In genomic region chr6:34544052-34544604, GRCh38 we compare ENCODE assay signal across 2 cellular contexts.
TF ChIP-seq lines count a peak whose summit lies in the region.

No MANE protein-coding gene starts in this region.

TF ChIP-seq in A549, 52 proteins besides CTCF, POLR2A, EP300 and RAD21:
- TF ChIP-seq MYC (IDR thresholded peaks at IDR 0.05; ENCODE audit: borderline replicate concordance, low read length) (no peak), BHLHE40 (IDR thresholded peaks at IDR 0.05; ENCODE audit: low read depth, low read length) (no peak), HMGXB4 (CRISPR knock-in tag; IDR thresholded peaks at IDR 0.05; ENCODE audit: borderline replicate concordance) (no peak), HOXB5 (CRISPR knock-in tag; IDR thresholded peaks at IDR 0.05) (no peak), ZC3H11A (IDR thresholded peaks at IDR 0.05) (no peak), NFE2L2 (conservative IDR thresholded peaks at IDR 0.05; ENCODE audit: low read length) (no peak), RCOR1 (IDR thresholded peaks at IDR 0.05; ENCODE audit: low read depth, low read length) (no peak), BCL3 (IDR thresholded peaks at IDR 0.05) (no peak), ELK1 (IDR thresholded peaks at IDR 0.05; ENCODE audit: low read depth, low read length) (no peak), ESRRA (IDR thresholded peaks at IDR 0.05; ENCODE audit: borderline replicate concordance, low read length) (no peak), FOSL2 (IDR thresholded peaks at IDR 0.05) (no peak), FOSL2 (CRISPR knock-in tag; IDR thresholded peaks at IDR 0.05) (no peak)
- TF ChIP-seq, protein P1, sequence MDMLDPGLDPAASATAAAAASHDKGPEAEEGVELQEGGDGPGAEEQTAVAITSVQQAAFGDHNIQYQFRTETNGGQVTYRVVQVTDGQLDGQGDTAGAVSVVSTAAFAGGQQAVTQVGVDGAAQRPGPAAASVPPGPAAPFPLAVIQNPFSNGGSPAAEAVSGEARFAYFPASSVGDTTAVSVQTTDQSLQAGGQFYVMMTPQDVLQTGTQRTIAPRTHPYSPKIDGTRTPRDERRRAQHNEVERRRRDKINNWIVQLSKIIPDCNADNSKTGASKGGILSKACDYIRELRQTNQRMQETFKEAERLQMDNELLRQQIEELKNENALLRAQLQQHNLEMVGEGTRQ (IDR thresholded peaks at IDR 0.05) = no peak

TF ChIP-seq in H1, 55 proteins besides CTCF, POLR2A, EP300 and RAD21:
- TF ChIP-seq JUND (IDR thresholded peaks at IDR 0.05; ENCODE audit: low read length) = no peak
- TF ChIP-seq, protein P2, sequence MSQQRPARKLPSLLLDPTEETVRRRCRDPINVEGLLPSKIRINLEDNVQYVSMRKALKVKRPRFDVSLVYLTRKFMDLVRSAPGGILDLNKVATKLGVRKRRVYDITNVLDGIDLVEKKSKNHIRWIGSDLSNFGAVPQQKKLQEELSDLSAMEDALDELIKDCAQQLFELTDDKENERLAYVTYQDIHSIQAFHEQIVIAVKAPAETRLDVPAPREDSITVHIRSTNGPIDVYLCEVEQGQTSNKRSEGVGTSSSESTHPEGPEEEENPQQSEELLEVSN (IDR thresholded peaks at IDR 0.05) = no peak
- TF ChIP-seq GABPA (IDR thresholded peaks at IDR 0.05; ENCODE audit: borderline replicate concordance, insufficient read depth, low read length) = no peak
- no peak for TF ChIP-seq RNF2 (IDR thresholded peaks at IDR 0.05; ENCODE audit: borderline replicate concordance, low read depth, low read length, missing control alignments, poor library complexity, severe bottlenecking)
- no peak for TF ChIP-seq SIRT6 (IDR thresholded peaks at IDR 0.05; ENCODE audit: low read length)
- no peak for TF ChIP-seq BACH1 (IDR thresholded peaks at IDR 0.05; ENCODE audit: low read length)
- no peak for TF ChIP-seq RBBP5 (IDR thresholded peaks at IDR 0.05; ENCODE audit: borderline replicate concordance, low read depth, low read length)
- no peak for TF ChIP-seq RXRA (IDR thresholded peaks at IDR 0.05; ENCODE audit: insufficient read depth, low read depth, low read length)
- no peak for TF ChIP-seq KDM4A (IDR thresholded peaks at IDR 0.05; ENCODE audit: low read depth, low read length, severe bottlenecking)
- no peak for TF ChIP-seq TCF12 (IDR thresholded peaks at IDR 0.05; ENCODE audit: low read depth, low read length)
- no peak for TF ChIP-seq SUZ12 (IDR thresholded peaks at IDR 0.05; ENCODE audit: low read length)
- TF ChIP-seq CEBPB (IDR thresholded peaks at IDR 0.05; ENCODE audit: low read depth, low read length) = no peak
- TF ChIP-seq, protein P3, sequence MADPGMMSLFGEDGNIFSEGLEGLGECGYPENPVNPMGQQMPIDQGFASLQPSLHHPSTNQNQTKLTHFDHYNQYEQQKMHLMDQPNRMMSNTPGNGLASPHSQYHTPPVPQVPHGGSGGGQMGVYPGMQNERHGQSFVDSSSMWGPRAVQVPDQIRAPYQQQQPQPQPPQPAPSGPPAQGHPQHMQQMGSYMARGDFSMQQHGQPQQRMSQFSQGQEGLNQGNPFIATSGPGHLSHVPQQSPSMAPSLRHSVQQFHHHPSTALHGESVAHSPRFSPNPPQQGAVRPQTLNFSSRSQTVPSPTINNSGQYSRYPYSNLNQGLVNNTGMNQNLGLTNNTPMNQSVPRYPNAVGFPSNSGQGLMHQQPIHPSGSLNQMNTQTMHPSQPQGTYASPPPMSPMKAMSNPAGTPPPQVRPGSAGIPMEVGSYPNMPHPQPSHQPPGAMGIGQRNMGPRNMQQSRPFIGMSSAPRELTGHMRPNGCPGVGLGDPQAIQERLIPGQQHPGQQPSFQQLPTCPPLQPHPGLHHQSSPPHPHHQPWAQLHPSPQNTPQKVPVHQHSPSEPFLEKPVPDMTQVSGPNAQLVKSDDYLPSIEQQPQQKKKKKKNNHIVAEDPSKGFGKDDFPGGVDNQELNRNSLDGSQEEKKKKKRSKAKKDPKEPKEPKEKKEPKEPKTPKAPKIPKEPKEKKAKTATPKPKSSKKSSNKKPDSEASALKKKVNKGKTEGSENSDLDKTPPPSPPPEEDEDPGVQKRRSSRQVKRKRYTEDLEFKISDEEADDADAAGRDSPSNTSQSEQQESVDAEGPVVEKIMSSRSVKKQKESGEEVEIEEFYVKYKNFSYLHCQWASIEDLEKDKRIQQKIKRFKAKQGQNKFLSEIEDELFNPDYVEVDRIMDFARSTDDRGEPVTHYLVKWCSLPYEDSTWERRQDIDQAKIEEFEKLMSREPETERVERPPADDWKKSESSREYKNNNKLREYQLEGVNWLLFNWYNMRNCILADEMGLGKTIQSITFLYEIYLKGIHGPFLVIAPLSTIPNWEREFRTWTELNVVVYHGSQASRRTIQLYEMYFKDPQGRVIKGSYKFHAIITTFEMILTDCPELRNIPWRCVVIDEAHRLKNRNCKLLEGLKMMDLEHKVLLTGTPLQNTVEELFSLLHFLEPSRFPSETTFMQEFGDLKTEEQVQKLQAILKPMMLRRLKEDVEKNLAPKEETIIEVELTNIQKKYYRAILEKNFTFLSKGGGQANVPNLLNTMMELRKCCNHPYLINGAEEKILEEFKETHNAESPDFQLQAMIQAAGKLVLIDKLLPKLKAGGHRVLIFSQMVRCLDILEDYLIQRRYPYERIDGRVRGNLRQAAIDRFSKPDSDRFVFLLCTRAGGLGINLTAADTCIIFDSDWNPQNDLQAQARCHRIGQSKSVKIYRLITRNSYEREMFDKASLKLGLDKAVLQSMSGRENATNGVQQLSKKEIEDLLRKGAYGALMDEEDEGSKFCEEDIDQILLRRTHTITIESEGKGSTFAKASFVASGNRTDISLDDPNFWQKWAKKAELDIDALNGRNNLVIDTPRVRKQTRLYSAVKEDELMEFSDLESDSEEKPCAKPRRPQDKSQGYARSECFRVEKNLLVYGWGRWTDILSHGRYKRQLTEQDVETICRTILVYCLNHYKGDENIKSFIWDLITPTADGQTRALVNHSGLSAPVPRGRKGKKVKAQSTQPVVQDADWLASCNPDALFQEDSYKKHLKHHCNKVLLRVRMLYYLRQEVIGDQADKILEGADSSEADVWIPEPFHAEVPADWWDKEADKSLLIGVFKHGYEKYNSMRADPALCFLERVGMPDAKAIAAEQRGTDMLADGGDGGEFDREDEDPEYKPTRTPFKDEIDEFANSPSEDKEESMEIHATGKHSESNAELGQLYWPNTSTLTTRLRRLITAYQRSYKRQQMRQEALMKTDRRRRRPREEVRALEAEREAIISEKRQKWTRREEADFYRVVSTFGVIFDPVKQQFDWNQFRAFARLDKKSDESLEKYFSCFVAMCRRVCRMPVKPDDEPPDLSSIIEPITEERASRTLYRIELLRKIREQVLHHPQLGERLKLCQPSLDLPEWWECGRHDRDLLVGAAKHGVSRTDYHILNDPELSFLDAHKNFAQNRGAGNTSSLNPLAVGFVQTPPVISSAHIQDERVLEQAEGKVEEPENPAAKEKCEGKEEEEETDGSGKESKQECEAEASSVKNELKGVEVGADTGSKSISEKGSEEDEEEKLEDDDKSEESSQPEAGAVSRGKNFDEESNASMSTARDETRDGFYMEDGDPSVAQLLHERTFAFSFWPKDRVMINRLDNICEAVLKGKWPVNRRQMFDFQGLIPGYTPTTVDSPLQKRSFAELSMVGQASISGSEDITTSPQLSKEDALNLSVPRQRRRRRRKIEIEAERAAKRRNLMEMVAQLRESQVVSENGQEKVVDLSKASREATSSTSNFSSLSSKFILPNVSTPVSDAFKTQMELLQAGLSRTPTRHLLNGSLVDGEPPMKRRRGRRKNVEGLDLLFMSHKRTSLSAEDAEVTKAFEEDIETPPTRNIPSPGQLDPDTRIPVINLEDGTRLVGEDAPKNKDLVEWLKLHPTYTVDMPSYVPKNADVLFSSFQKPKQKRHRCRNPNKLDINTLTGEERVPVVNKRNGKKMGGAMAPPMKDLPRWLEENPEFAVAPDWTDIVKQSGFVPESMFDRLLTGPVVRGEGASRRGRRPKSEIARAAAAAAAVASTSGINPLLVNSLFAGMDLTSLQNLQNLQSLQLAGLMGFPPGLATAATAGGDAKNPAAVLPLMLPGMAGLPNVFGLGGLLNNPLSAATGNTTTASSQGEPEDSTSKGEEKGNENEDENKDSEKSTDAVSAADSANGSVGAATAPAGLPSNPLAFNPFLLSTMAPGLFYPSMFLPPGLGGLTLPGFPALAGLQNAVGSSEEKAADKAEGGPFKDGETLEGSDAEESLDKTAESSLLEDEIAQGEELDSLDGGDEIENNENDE (IDR thresholded peaks at IDR 0.05; ENCODE audit: insufficient replicate concordance, low read length) = no peak
- no peak for TF ChIP-seq BRCA1 (IDR thresholded peaks at IDR 0.05; ENCODE audit: low read depth, low read length)
- no peak for TF ChIP-seq POLR2AphosphoS5 (IDR thresholded peaks at IDR 0.05; ENCODE audit: low read depth, low read length)
- no peak for TF ChIP-seq ATF3 (IDR thresholded peaks at IDR 0.05; ENCODE audit: insufficient read depth, low read depth, low read length)
- no peak for TF ChIP-seq CREB1 (IDR thresholded peaks at IDR 0.05)
- TF ChIP-seq SP1 (IDR thresholded peaks at IDR 0.05; ENCODE audit: low read depth, low read length) = no peak
- no peak for TF ChIP-seq PHF8 (conservative IDR thresholded peaks at IDR 0.05; ENCODE audit: low read depth, low read length)
- no peak for TF ChIP-seq CBX5 (IDR thresholded peaks at IDR 0.05; ENCODE audit: low read depth, low read length)
